ENCODE assay signal across 8 cellular contexts in genomic region chr1:76075877-76076276, GRCh38. TPM values are rescaled to one million over a fixed set of nuclear protein-coding genes. Genes with fewer than 3 reads are reported as not detected.
DNase-seq lines count a peak whose midpoint lies in the region; ATAC-seq and TF ChIP-seq lines count a peak whose summit lies in the region.

No MANE protein-coding gene starts in this region.

- H3K4me3 ChIP-seq in cardiac fibroblast (replicated peaks in 1 of 2; ENCODE audit: low read depth in 2 of 2, low read length in 2 of 2) = no peak overlapping the region

- TF ChIP-seq CTCF in cardiac fibroblast (IDR thresholded peaks at IDR 0.05; ENCODE audit: low read depth, low read length) = no peak
- no peak for TF ChIP-seq CTCF in omental fat pad (IDR thresholded peaks at IDR 0.05)

- DNase-seq in cardiac fibroblast (ENCODE audit: low read depth in 2 of 2) (peak; percentile 29 to 58), omental fat pad (ENCODE audit: low spot score) (no peak), NCI-H2081 treated with DMSO at 0.1 percent for 48 hours (lab: John Stamatoyannopoulos, UW) (no peak), HEK293T (ENCODE audit: extremely low spot score) (no peak)
- no peak for DNase-seq in stimulated activated CD4-positive, alpha-beta T cell treated with anti-CD3 and anti-CD28 coated beads, Interleukin-4, amount 100 ng/mL, for 24 hours
- DNase-seq in stimulated activated CD4-positive, alpha-beta T cell treated with anti-CD3 and anti-CD28 coated beads, Interleukin-12 subunit alpha, Interleukin-12 subunit beta, amount 100 ng/mL, for 4 hours = no peak

- POLR2A ChIA-PET in HEK293T (lab: Yijun Ruan, JAX) = interaction anchor here (1.2 kb wide), 1 partner anchor 23 kb away, joined by 3 read pairs; no protein-coding TSS in a partner anchor

- ATAC-seq in GM18858 (IDR thresholded peaks at IDR 0.05; ENCODE audit: unreplicated experiment) = peak; percentile 56
- peak; percentile 57 for ATAC-seq in HG03520 (IDR thresholded peaks at IDR 0.05; ENCODE audit: unreplicated experiment)
- peak; percentile 11 for ATAC-seq in omental fat pad (ENCODE audit: low FRiP score)

- CTCF ChIA-PET in HEK293T (lab: Yijun Ruan, JAX) = no interaction called here

TF ChIP-seq in HEK293T, 16 proteins besides CTCF, POLR2A, EP300 and RAD21:
- TF ChIP-seq FOXK2 (IDR thresholded peaks at IDR 0.05) (no peak), L3MBTL2 (conservative IDR thresholded peaks at IDR 0.05) (no peak), PKNOX1 (IDR thresholded peaks at IDR 0.05) (no peak), FOXM1 (IDR thresholded peaks at IDR 0.05; ENCODE audit: borderline replicate concordance) (no peak), ARNT (IDR thresholded peaks at IDR 0.05) (no peak), LEF1 (IDR thresholded peaks at IDR 0.05; ENCODE audit: borderline replicate concordance) (no peak), FOXA1 (IDR thresholded peaks at IDR 0.05) (no peak), SUZ12 (IDR thresholded peaks at IDR 0.05) (no peak)
TF ChIP-seq in HEK293T: peak in this region for 0.

RNA-seq across cellular contexts. Expression of gene ST6GALNAC3, which starts 1.3 kb away (rescaled TPM):
- 10 to 100 TPM in 3 of 4 donors, 1 to 10 TPM in 1; 9.7 to 34.0 (median 14.1) TPM for total RNA-seq in omental fat pad

Comparison
In these comparisons a context has a peak if more than half of its experiments do, and no peak if none do; other contexts are left out.
1. DNase-seq: peak in cardiac fibroblast (2 of 2); none in omental fat pad (single experiment), NCI-H2081 treated with DMSO at 0.1 percent for 48 hours (single experiment), HEK293T (single experiment), stimulated activated CD4-positive, alpha-beta T cell treated with anti-CD3 and anti-CD28 coated beads, Interleukin-4, amount 100 ng/mL, for 24 hours (single experiment) and stimulated activated CD4-positive, alpha-beta T cell treated with anti-CD3 and anti-CD28 coated beads, Interleukin-12 subunit alpha, Interleukin-12 subunit beta, amount 100 ng/mL, for 4 hours (single experiment).
2. Peak in every context shown above with its lines, with median percentiles within 50 percentile points of each other: ATAC-seq.